ENCODE assay signal across 33 cellular contexts in genomic region chr3:194225988-194226663, GRCh38.
DNase-seq lines count a peak whose midpoint lies in the region; ATAC-seq, FAIRE-seq and TF ChIP-seq lines count a peak whose summit lies in the region.
"Had no signal": no experiment of that assay in that cellular context is flagged by ENCODE, and none has a peak within 500 bp of the region (broad histone marks: within the 10 kb centered on the region; RNA-seq: fewer than 3 reads in every experiment).

No MANE protein-coding gene starts in this region.

- BruUV-seq in Calu3 (replicated peaks; lab: Mats Ljungman, UMichigan): no TSS peak

- H3K9me3 ChIP-seq in astrocyte (ENCODE audit: insufficient read depth, low read depth, low read length) (no peaks in the 10 kb centered on the region), ovary (no peaks in the 10 kb centered on the region), psoas muscle (no peaks in the 10 kb centered on the region)
- H3K9me3 ChIP-seq: left lung, neutrophil, prostate gland, thyroid gland had no signal

- TF ChIP-seq CTCF in astrocyte (IDR thresholded peaks at IDR 0.05; ENCODE audit: insufficient read depth, low read depth, low read length): no peak
- no peak for TF ChIP-seq CTCF in type B pancreatic cell (conservative IDR thresholded peaks at IDR 0.05)
- TF ChIP-seq CTCF in Calu3 (IDR thresholded peaks at IDR 0.05; ENCODE audit: unreplicated experiment): no peak
- no peak for TF ChIP-seq CTCF in ovary (IDR thresholded peaks at IDR 0.05)
- TF ChIP-seq CTCF in psoas muscle (IDR thresholded peaks at IDR 0.05): no peak

- no peak for FAIRE-seq in astrocyte (lab: Jason Lieb, UNC)
- FAIRE-seq: bronchial epithelial cell, colon, frontal cortex, G401.6, TTC549 had no signal

- TF ChIP-seq POLR2A in ovary (IDR thresholded peaks at IDR 0.05): no peak

- H3K79me2 ChIP-seq in astrocyte (ENCODE audit: insufficient read depth, low read length): no peaks in the 10 kb centered on the region

- H3K4me1 Mint-ChIP-seq in astrocyte (ENCODE audit: low read depth, unreplicated experiment) (peaks cover 2% of the 10 kb centered on the region), type B pancreatic cell (ENCODE audit: unreplicated experiment) (peaks cover 38% of the 10 kb centered on the region), Calu3 (ENCODE audit: low read depth, unreplicated experiment) (peaks cover 18% of the 10 kb centered on the region)

- H3K36me3 Mint-ChIP-seq in astrocyte (ENCODE audit: low read depth, unreplicated experiment): no peaks in the 10 kb centered on the region
- no peaks in the 10 kb centered on the region for H3K36me3 Mint-ChIP-seq in type B pancreatic cell
- H3K36me3 Mint-ChIP-seq in Calu3 (ENCODE audit: insufficient read depth, unreplicated experiment): no peaks in the 10 kb centered on the region
- H3K36me3 Mint-ChIP-seq: CD8-positive, alpha-beta T cell; T-cell had no signal

- WGBS in ovary, 3 donors: 78 to 80% (median 79%) methylated on average over 13 of the region's 13 CpGs
- 79 to 84% (median 79%) methylated on average over 12 to 13 of the region's 13 CpGs for WGBS in psoas muscle, 3 donors

- DNase-seq in NCI-H748 (lab: John Stamatoyannopoulos, UW; ENCODE audit: unreplicated experiment) (peak; percentile 19), NCI-H748 treated with DMSO at 0.1 percent for 48 hours (lab: John Stamatoyannopoulos, UW) (no peak), astrocyte (ENCODE audit: low read depth) (peak; percentile 62), foreskin melanocyte (peak; percentile 74), type B pancreatic cell (ENCODE audit: extremely low spot score, unreplicated experiment) (no peak), Calu3 (no peak), ovary (no peak), psoas muscle (no peak)
- DNase-seq: activated CD4-positive, alpha-beta T cell treated with anti-CD3 and anti-CD28 coated beads, Interleukin-2, amount 50 U/mL, for 4 hours; activated naive CD4-positive, alpha-beta T cell treated with anti-CD3 and anti-CD28 coated beads for 36 hours; CD8-positive, alpha-beta T cell; effector CD8-positive, alpha-beta T cell; erythroblast; H9; immature natural killer cell; left lung; mesenchymal stem cell; NCI-H1417 treated with DMSO at 0.1 percent for 48 hours; NCI-H2081; NK-92 treated with Interleukin-12 subunit alpha and Interleukin-12 subunit beta, amount 100 ng/mL, for 24 hours; PC-9; SIG-M5; stimulated activated naive CD8-positive, alpha-beta T cell treated with anti-CD3 and anti-CD28 coated beads, Interleukin-15, amount 100 ng/mL, for 72 hours; T-cell; thyroid gland had no signal

- H3K4me3 Mint-ChIP-seq in astrocyte (ENCODE audit: unreplicated experiment) (no peak overlapping the region), type B pancreatic cell (peak overlapping the region; percentile 71), Calu3 (ENCODE audit: low read depth, unreplicated experiment) (no peak overlapping the region)
- H3K4me3 Mint-ChIP-seq: activated naive CD4-positive, alpha-beta T cell treated with anti-CD3 and anti-CD28 coated beads for 36 hours; activated T-helper 1 cell treated with anti-CD3 and anti-CD28 coated beads, Interleukin-12 subunit alpha, Interleukin-12 subunit beta, Interleukin-2, Interleukin-4 antibody, amounts not matched to agents 30 ng/mL and 10 ng/mL and 1 ng/mL, durations not matched to agents 14 hours and 24 hours and 36 hours; CD8-positive, alpha-beta T cell; H9; immature natural killer cell; stimulated activated naive CD8-positive, alpha-beta T cell treated with anti-CD3 and anti-CD28 coated beads, Interleukin-15, amount 100 ng/mL, for 72 hours; T-cell had no signal

- H3K27me3 ChIP-seq in astrocyte (ENCODE audit: insufficient read depth, low read length) (peaks cover 20% of the 10 kb centered on the region), ovary (no peaks in the 10 kb centered on the region), psoas muscle (ENCODE audit: insufficient read depth in 3 of 3, low read length in 2 of 3) (no peaks in the 10 kb centered on the region)
- H3K27me3 ChIP-seq: left lung, thyroid gland had no signal

- H3K9me3 Mint-ChIP-seq in astrocyte (ENCODE audit: unreplicated experiment) (peaks cover 8% of the 10 kb centered on the region), type B pancreatic cell (peaks cover 5% of the 10 kb centered on the region), Calu3 (ENCODE audit: low read depth, unreplicated experiment) (peaks cover 2% of the 10 kb centered on the region)
- H3K9me3 Mint-ChIP-seq: activated naive CD4-positive, alpha-beta T cell treated with anti-CD3 and anti-CD28 coated beads for 36 hours; activated T-helper 1 cell treated with anti-CD3 and anti-CD28 coated beads, Interleukin-12 subunit alpha, Interleukin-12 subunit beta, Interleukin-2, Interleukin-4 antibody, amounts not matched to agents 30 ng/mL and 10 ng/mL and 1 ng/mL, durations not matched to agents 14 hours and 24 hours and 36 hours; immature natural killer cell; stimulated activated naive CD8-positive, alpha-beta T cell treated with anti-CD3 and anti-CD28 coated beads, Interleukin-15, amount 100 ng/mL, for 72 hours had no signal

- peaks cover 66% of the 10 kb centered on the region for H3K27me3 Mint-ChIP-seq in astrocyte (ENCODE audit: low read depth, unreplicated experiment)
- peaks cover 9% of the 10 kb centered on the region for H3K27me3 Mint-ChIP-seq in type B pancreatic cell
- H3K27me3 Mint-ChIP-seq in Calu3 (ENCODE audit: unreplicated experiment): peaks cover 28% of the 10 kb centered on the region

- H3K4me3 ChIP-seq in astrocyte (ENCODE audit: insufficient read depth, low read depth, low read length) (no peak overlapping the region), ovary (no peak overlapping the region), psoas muscle (no peak overlapping the region)
- H3K4me3 ChIP-seq: left lung, PC-9, prostate gland, thyroid gland had no signal

- H3K36me3 ChIP-seq in astrocyte (ENCODE audit: insufficient read depth, low read length) (no peaks in the 10 kb centered on the region), ovary (no peaks in the 10 kb centered on the region), psoas muscle (ENCODE audit: insufficient read depth in 1 of 2, low read depth in 1 of 2) (no peaks in the 10 kb centered on the region)
- H3K36me3 ChIP-seq: left lung, neutrophil, prostate gland, thyroid gland had no signal

- H3K9ac ChIP-seq in astrocyte (ENCODE audit: low read length): no peak overlapping the region

- H3K4me2 ChIP-seq in astrocyte (ENCODE audit: low read length): no peak overlapping the region
- H3K4me2 ChIP-seq: PC-9 had no signal

- CTCF ChIA-PET in Calu3 (lab: Charles Lee): no interaction called here

- no peak overlapping the region for H3K27ac Mint-ChIP-seq in astrocyte (ENCODE audit: unreplicated experiment)
- peak overlapping the region; percentile 37 for H3K27ac Mint-ChIP-seq in type B pancreatic cell
- no peak overlapping the region for H3K27ac Mint-ChIP-seq in Calu3 (ENCODE audit: unreplicated experiment)
- H3K27ac Mint-ChIP-seq: activated naive CD4-positive, alpha-beta T cell treated with anti-CD3 and anti-CD28 coated beads for 36 hours; activated T-helper 1 cell treated with anti-CD3 and anti-CD28 coated beads, Interleukin-12 subunit alpha, Interleukin-12 subunit beta, Interleukin-2, Interleukin-4 antibody, amounts not matched to agents 30 ng/mL and 10 ng/mL and 1 ng/mL, durations not matched to agents 14 hours and 24 hours and 36 hours; CD8-positive, alpha-beta T cell; H9; immature natural killer cell; stimulated activated naive CD8-positive, alpha-beta T cell treated with anti-CD3 and anti-CD28 coated beads, Interleukin-15, amount 100 ng/mL, for 72 hours; T-cell had no signal

- H4K20me1 ChIP-seq in astrocyte (ENCODE audit: insufficient read depth, low read length): no peaks in the 10 kb centered on the region

- H3K4me1 ChIP-seq in astrocyte (ENCODE audit: insufficient read depth, low read length): peaks cover 3% of the 10 kb centered on the region
- no peaks in the 10 kb centered on the region for H3K4me1 ChIP-seq in ovary (ENCODE audit: insufficient read depth)
- H3K4me1 ChIP-seq in psoas muscle: peaks cover 3% of the 10 kb centered on the region
- H3K4me1 ChIP-seq: left lung, prostate gland had no signal

- no peak for ATAC-seq in psoas muscle
- ATAC-seq: CD8-positive, alpha-beta T cell; left lung; stimulated activated naive CD8-positive, alpha-beta T cell treated with anti-CD3 and anti-CD28 coated beads, Interleukin-15, amount 100 ng/mL, for 72 hours; T-cell had no signal

- intact Hi-C loops in Calu3 (cut with micrococcal nuclease; ENCODE audit: unreplicated experiment): no loop called here
- intact Hi-C loops in ovary (cut with DNase I): no loop called here
- intact Hi-C loops in psoas muscle (cut with DNase I): no loop called here

- H3K27ac ChIP-seq in astrocyte (ENCODE audit: low read depth, low read length): no peak overlapping the region
- H3K27ac ChIP-seq in ovary: no peak overlapping the region
- H3K27ac ChIP-seq in psoas muscle: no peak overlapping the region
- H3K27ac ChIP-seq: left lung, neutrophil, PC-9, prostate gland, thyroid gland had no signal

- TF ChIP-seq EP300 in ovary (IDR thresholded peaks at IDR 0.05): no peak

- H2AFZ ChIP-seq in astrocyte (ENCODE audit: low read depth, low read length): no peak overlapping the region
- H2AFZ ChIP-seq: PC-9 had no signal

Comparison
In these comparisons a context has a peak if more than half of its experiments do, and no peak if none do; other contexts are left out.
1. DNase-seq: peak in NCI-H748 (single experiment), astrocyte (single experiment) and foreskin melanocyte (single experiment); none in NCI-H748 treated with DMSO at 0.1 percent for 48 hours (single experiment), type B pancreatic cell (single experiment), Calu3 (single experiment), ovary (0 of 5) and psoas muscle (0 of 2).